In genomic region chr1:246724725-246725095, GRCh38 we compare ENCODE assay signal across 8 cellular contexts. TPM values are rescaled to one million over a fixed set of nuclear protein-coding genes. Genes with fewer than 3 reads are reported as not detected.
DNase-seq lines count a peak whose midpoint lies in the region; ATAC-seq and TF ChIP-seq lines count a peak whose summit lies in the region.

No MANE protein-coding gene starts in this region.

- H3K4me2 ChIP-seq in MM.1S (ENCODE audit: low read depth, low read length) = peak overlapping the region; percentile 66

- H3K4me1 Mint-ChIP-seq in activated CD4-positive, alpha-beta T cell treated with anti-CD3 and anti-CD28 coated beads, Interleukin-2, amount 10 ng/mL, durations not matched to agents 7 days and 5 days = peaks cover 11% of the 10 kb centered on the region
- H3K4me1 Mint-ChIP-seq in WTC11 = peaks cover 7% of the 10 kb centered on the region; the same call in 1 of the 2 replicates

- H3K4me1 ChIP-seq in MM.1S (ENCODE audit: low read length) (no peaks in the 10 kb centered on the region), foreskin keratinocyte (no peaks in the 10 kb centered on the region), neuron (ENCODE audit: insufficient read depth, low read length) (peaks cover 10% of the 10 kb centered on the region)

- no peaks in the 10 kb centered on the region for H3K27me3 ChIP-seq in MM.1S (replicated peaks; ENCODE audit: insufficient read depth, low read length)
- no peaks in the 10 kb centered on the region for H3K27me3 ChIP-seq in foreskin keratinocyte
- H3K27me3 ChIP-seq in neuron (ENCODE audit: insufficient read depth, low read length) = no peaks in the 10 kb centered on the region

- peaks cover 22% of the 10 kb centered on the region for H3K9me3 Mint-ChIP-seq in activated CD4-positive, alpha-beta T cell treated with anti-CD3 and anti-CD28 coated beads, Interleukin-2, amount 10 ng/mL, durations not matched to agents 7 days and 5 days
- peaks cover 43% of the 10 kb centered on the region for H3K9me3 Mint-ChIP-seq in WTC11

- POLR2A ChIA-PET in activated CD4-positive, alpha-beta T cell treated with anti-CD3 and anti-CD28 coated beads, Interleukin-2, amount 10 ng/mL, durations not matched to agents 7 days and 5 days (lab: Charles Lee) = interaction anchor here (0.5 kb wide), 1 partner anchor 14 kb away, joined by 3 read pairs; no protein-coding TSS in a partner anchor
- POLR2A ChIA-PET in HEK293T (lab: Yijun Ruan, JAX) (interaction anchor here (1.2 kb wide), 1 partner anchor 16 kb away, joined by 4 read pairs; no protein-coding TSS in a partner anchor), WTC11 (lab: Charles Lee) (no interaction called here)

- no peaks in the 10 kb centered on the region for H3F3A ChIP-seq in MM.1S (ENCODE audit: insufficient read depth, low read length)

- peaks cover 35% of the 10 kb centered on the region for H3K36me3 Mint-ChIP-seq in activated CD4-positive, alpha-beta T cell treated with anti-CD3 and anti-CD28 coated beads, Interleukin-2, amount 10 ng/mL, durations not matched to agents 7 days and 5 days (ENCODE audit: low read depth)
- peaks cover 39% of the 10 kb centered on the region for H3K36me3 Mint-ChIP-seq in WTC11

- no peaks in the 10 kb centered on the region for H3K36me3 ChIP-seq in MM.1S (replicated peaks; ENCODE audit: insufficient read depth, low read length)
- H3K36me3 ChIP-seq in neuron (ENCODE audit: insufficient read depth, low read length) = peaks cover 30% of the 10 kb centered on the region

- peak overlapping the region; percentile 79 for H3K27ac Mint-ChIP-seq in activated CD4-positive, alpha-beta T cell treated with anti-CD3 and anti-CD28 coated beads, Interleukin-2, amount 10 ng/mL, durations not matched to agents 7 days and 5 days
- H3K27ac Mint-ChIP-seq in WTC11 = no peak overlapping the region

- ATAC-seq in WTC11 (peak; percentile 14), foreskin keratinocyte (peak; percentile 60)

- H4K20me1 ChIP-seq in MM.1S (ENCODE audit: insufficient read depth, low read length) = no peaks in the 10 kb centered on the region

- H3K9me3 ChIP-seq in MM.1S (replicated peaks; ENCODE audit: insufficient read depth, low read length) = no peaks in the 10 kb centered on the region
- H3K9me3 ChIP-seq in neuron (ENCODE audit: low read length) = peaks cover 13% of the 10 kb centered on the region

- peak overlapping the region; percentile 92 for H3K4me3 ChIP-seq in MM.1S (ENCODE audit: low read length)
- peak overlapping the region; percentile 84 for H3K4me3 ChIP-seq in neuron (ENCODE audit: low read length)

- H3K4me3 Mint-ChIP-seq in activated CD4-positive, alpha-beta T cell treated with anti-CD3 and anti-CD28 coated beads, Interleukin-2, amount 10 ng/mL, durations not matched to agents 7 days and 5 days = peak overlapping the region; percentile 86
- peak overlapping the region; percentile 76 for H3K4me3 Mint-ChIP-seq in WTC11

- DNase-seq in activated CD4-positive, alpha-beta T cell treated with anti-CD3 and anti-CD28 coated beads, Interleukin-2, amount 10 ng/mL, durations not matched to agents 7 days and 5 days = no peak
- no peak for DNase-seq in activated CD4-positive, alpha-beta T cell treated with anti-CD3 and anti-CD28 coated beads, Interleukin-2, amount 50 U/mL, for 4 hours
- DNase-seq in HEK293T (ENCODE audit: extremely low spot score) (peak; percentile 20), MM.1S (peak; percentile 31), WTC11 (ENCODE audit: low spot score) (peak; percentile 14), foreskin keratinocyte (peak; percentile 23 to 57), NK-92 (lab: John Stamatoyannopoulos, UW; ENCODE audit: unreplicated experiment) (no peak)

- 0 out of 2 replicates have a peak overlapping the region, but pooled peaks have one; percentile 25 for H3K27ac ChIP-seq in MM.1S (ENCODE audit: low read length)
- no peak overlapping the region for H3K27ac ChIP-seq in foreskin keratinocyte

- no peaks in the 10 kb centered on the region for H3K9me2 ChIP-seq in MM.1S (replicated peaks; ENCODE audit: insufficient read depth, low read length)

- H3K79me2 ChIP-seq in MM.1S (ENCODE audit: low read length) = no peaks in the 10 kb centered on the region

- H2AFZ ChIP-seq in MM.1S (ENCODE audit: low read length) (peak overlapping the region; percentile 81), neuron (ENCODE audit: low read depth, low read length) (peak overlapping the region; percentile 98)

- H3K9ac ChIP-seq in MM.1S (ENCODE audit: low read length) = peak overlapping the region; percentile 76

- CTCF ChIA-PET in activated CD4-positive, alpha-beta T cell treated with anti-CD3 and anti-CD28 coated beads, Interleukin-2, amount 10 ng/mL, durations not matched to agents 7 days and 5 days (lab: Charles Lee) = interaction anchor here (1.0 to 1.5 kb wide), 2 partner anchors 13 to 14 kb away, joined by 3 to 7 read pairs; no protein-coding TSS in a partner anchor
- CTCF ChIA-PET in HEK293T (lab: Yijun Ruan, JAX) (interaction anchor here (0.6 kb wide), 1 partner anchor 1478 kb away, joined by 3 read pairs; no protein-coding TSS in a partner anchor), WTC11 (lab: Charles Lee) (interaction anchor here (0.7 to 2.2 kb wide), 4 partner anchors 35 to 218 kb away, joined by 3 to 17 read pairs (median 4); partner anchors contain the start of gene SMYD3)

- no peak for TF ChIP-seq CTCF in MM.1S (IDR thresholded peaks at IDR 0.05; ENCODE audit: low read length)
- no peak for TF ChIP-seq CTCF in WTC11 (IDR thresholded peaks at IDR 0.05)
- no peak for TF ChIP-seq CTCF in foreskin keratinocyte (conservative IDR thresholded peaks at IDR 0.05)

- H3K27me3 Mint-ChIP-seq in activated CD4-positive, alpha-beta T cell treated with anti-CD3 and anti-CD28 coated beads, Interleukin-2, amount 10 ng/mL, durations not matched to agents 7 days and 5 days = peaks cover 2% of the 10 kb centered on the region
- H3K27me3 Mint-ChIP-seq in WTC11 (ENCODE audit: low read depth) = peaks cover 37% of the 10 kb centered on the region

TF ChIP-seq in HEK293T, 16 proteins besides CTCF, POLR2A, EP300 and RAD21:
- TF ChIP-seq PKNOX1 (IDR thresholded peaks at IDR 0.05) (no peak), ZNF384 (IDR thresholded peaks at IDR 0.05) (peak; percentile 76; the same call in 1 of the 2 replicates), BHLHE40 (IDR thresholded peaks at IDR 0.05; ENCODE audit: borderline replicate concordance) (no peak), L3MBTL2 (conservative IDR thresholded peaks at IDR 0.05) (peak; percentile 93)

TF ChIP-seq in WTC11, 78 proteins besides CTCF, POLR2A, EP300 and RAD21:
- TF ChIP-seq MAX (CRISPR knock-in tag; IDR thresholded peaks at IDR 0.05) = peak; percentile 18; the same call in 1 of the 2 replicates
- TF ChIP-seq RORB (CRISPR knock-in tag; IDR thresholded peaks at IDR 0.05) = no peak
- TF ChIP-seq SP1 (CRISPR knock-in tag; conservative IDR thresholded peaks at IDR 0.05) = no peak

RNA-seq across cellular contexts. Expression of gene SCCPDH, which starts 0.5 kb away (rescaled TPM):
- 10 to 100 TPM in 1 of 2 experiments, 1 to 10 TPM in 1; 9.4 to 10.9 TPM for total RNA-seq in activated CD4-positive, alpha-beta T cell treated with anti-CD3 and anti-CD28 coated beads, Interleukin-2, amount 10 ng/mL, durations not matched to agents 7 days and 5 days
- 10.9 to 13.0 TPM (median 12.4 TPM) in 3 replicates for total RNA-seq in WTC11 (2021)
- 11.4 and 11.9 TPM in 2 replicates for total RNA-seq in foreskin keratinocyte
- 8.0 and 10.4 TPM in 2 replicates for polyA plus RNA-seq in foreskin keratinocyte

Comparison
In these comparisons a context has a peak if more than half of its experiments do, and no peak if none do; other contexts are left out.
1. DNase-seq: peak in HEK293T (single experiment), MM.1S (single experiment), WTC11 (single experiment) and foreskin keratinocyte (2 of 2); none in activated CD4-positive, alpha-beta T cell treated with anti-CD3 and anti-CD28 coated beads, Interleukin-2, amount 10 ng/mL, durations not matched to agents 7 days and 5 days (single experiment), activated CD4-positive, alpha-beta T cell treated with anti-CD3 and anti-CD28 coated beads, Interleukin-2, amount 50 U/mL, for 4 hours (0 of 2) and NK-92 (single experiment).